In genomic region chr3:181133832-181134231, GRCh38 we compare ENCODE assay signal across 29 cellular contexts.
"Had no signal": no experiment of that assay in that cellular context is flagged by ENCODE, and none has a peak within 500 bp of the region (broad histone marks: within the 10 kb centered on the region; RNA-seq: fewer than 3 reads in every experiment).

No MANE protein-coding gene starts in this region.

- DNase-seq: activated CD4-positive, alpha-beta memory T cell treated with anti-CD3 and anti-CD28 coated beads for 36 hours; activated CD4-positive, alpha-beta T cell treated with anti-CD3 and anti-CD28 coated beads for 36 hours; activated CD4-positive, alpha-beta T cell treated with anti-CD3 and anti-CD28 coated beads, Interleukin-2, amount 50 U/mL, for 1 hour; activated CD8-positive, alpha-beta memory T cell treated with anti-CD3 and anti-CD28 coated beads, Interleukin-2, amount 50 U/mL, for 4 hours; activated effector memory CD4-positive, alpha-beta T cell treated with anti-CD3 and anti-CD28 coated beads, Interleukin-2, amount 50 U/mL, for 16 hours; activated naive CD4-positive, alpha-beta T cell treated with Interleukin-2 at 50 U/mL for 16 hours; activated naive CD8-positive, alpha-beta T cell treated with anti-CD3 and anti-CD28 coated beads, Interleukin-2, amount 10 ng/mL, durations not matched to agents 7 days and 5 days; activated T-cell treated with anti-CD3 and anti-CD28 coated beads, Interleukin-2, amount 50 U/mL, for 48 hours; amygdala; MM.1S; MV-4-11; NCI-H1092; NCI-H1436 treated with DMSO at 0.1 percent for 48 hours; NCI-H1694 treated with DMSO at 0.1 percent for 48 hours; NCI-H2029; NCI-H345; NCI-H524 treated with DMSO at 0.1 percent for 48 hours; NCI-H748 treated with DMSO at 0.1 percent for 48 hours; NK-92 treated with Interleukin-12 subunit alpha and Interleukin-12 subunit beta, amount 100 ng/mL, for 24 hours; PC-3; Peyer's patch; SW 1271; T-helper 1 cell; T-helper 2 cell; T-helper 9 cell had no signal

- H3K4me3 ChIP-seq: ascending aorta, cardiac muscle cell, Peyer's patch had no signal

- H3K4me1 ChIP-seq: ascending aorta, Peyer's patch had no signal

- H3K9me3 ChIP-seq: ascending aorta, Peyer's patch had no signal

- H3K27ac ChIP-seq: ascending aorta, cardiac muscle cell, KMS-11, Peyer's patch, RWPE1 had no signal

- H3K27me3 ChIP-seq: ascending aorta, cardiac muscle cell, Peyer's patch had no signal

- H3K36me3 ChIP-seq: ascending aorta, cardiac muscle cell, Peyer's patch had no signal
